ENCODE assay signal across 8 cellular contexts in genomic region chr2:233267516-233268245, GRCh38. TPM values are rescaled to one million over a fixed set of nuclear protein-coding genes. Genes with fewer than 3 reads are reported as not detected.
A peak's percentile ranks its signal among the peaks of the same experiment; 100 is the strongest.
DNase-seq lines count a peak whose midpoint lies in the region; ATAC-seq, FAIRE-seq and TF ChIP-seq lines count a peak whose summit lies in the region.

No MANE protein-coding gene starts in this region.

- H3K4me1 ChIP-seq in left lung, result peaks cover 0 to 4% of the 10 kb centered on the region in 2 donors
- no peaks in the 10 kb centered on the region for H3K4me1 ChIP-seq in upper lobe of right lung

- no peak overlapping the region for H3K4me3 ChIP-seq in left lung
- H3K4me3 ChIP-seq in upper lobe of right lung, result no peak overlapping the region

- ATAC-seq in HG02938 (IDR thresholded peaks at IDR 0.05; ENCODE audit: unreplicated experiment), result peak; percentile 66
- ATAC-seq in left lung, result peak; percentile 60
- peak; percentile 74 for ATAC-seq in upper lobe of right lung

- H3K36me3 ChIP-seq in left lung (peaks cover 3 to 99% of the 10 kb centered on the region in 2 donors), upper lobe of right lung (peaks cover 100% of the 10 kb centered on the region)

- in situ Hi-C loops in ACHN (cut with HindIII; ENCODE audit: low pct_ligation_motif_present, low pct_unique_long_range_greater_than_20kb, low sequenced_read_pairs), result no loop called here

- H3K27ac ChIP-seq in left lung, result peak overlapping the region in 1 of 2 donors; percentile 45
- H3K27ac ChIP-seq in upper lobe of right lung, result peak overlapping the region; percentile 24

- DNase-seq in GM12892 (ENCODE audit: insufficient read length) (no peak), left lung (no peak), upper lobe of right lung (no peak), globus pallidus (ENCODE audit: low spot score) (no peak), amygdala (lab: John Stamatoyannopoulos, UW) (no peak), ACHN (no peak)
- DNase-seq in activated CD4-positive, alpha-beta T cell treated with anti-CD3 and anti-CD28 coated beads for 4 hours, result peak; percentile 68 to 75

- H3K9me3 ChIP-seq in left lung (no peaks in the 10 kb centered on the region), upper lobe of right lung (no peaks in the 10 kb centered on the region)

- FAIRE-seq in GM12892 (lab: Jason Lieb, UNC), result peak; percentile 94

- TF ChIP-seq CTCF in left lung (IDR thresholded peaks at IDR 0.05), result no peak
- no peak for TF ChIP-seq CTCF in upper lobe of right lung (IDR thresholded peaks at IDR 0.05)

- TF ChIP-seq POLR2A in GM12892 (IDR thresholded peaks at IDR 0.05; ENCODE audit: low read depth, low read length), result peak; percentile 53

- H3K27me3 ChIP-seq in left lung (no peaks in the 10 kb centered on the region), upper lobe of right lung (no peaks in the 10 kb centered on the region)

- intact Hi-C loops in left lung (cut with DNase I) (no loop called here), upper lobe of right lung (cut with DNase I) (no loop called here)

RNA-seq across cellular contexts. Expression of gene ATG16L1, which starts 16.2 kb away (rescaled TPM):
- polyA plus RNA-seq in GM12892 (2012; ENCODE audit: missing spikeins), result 9.2 TPM
- 10 to 100 TPM; 25.0 to 29.4 TPM for total RNA-seq in left lung
- total RNA-seq in upper lobe of right lung, result 26.6 TPM

RNA-seq across cellular contexts. Expression of gene SAG, which starts 39.9 kb away (rescaled TPM):
- polyA plus RNA-seq in GM12892 (2012; ENCODE audit: missing spikeins), result not detected
- total RNA-seq in left lung, result not detected
- not detected for total RNA-seq in upper lobe of right lung

Comparison
In these comparisons a context has a peak if more than half of its experiments do, and no peak if none do; other contexts are left out.
1. DNase-seq: peak in activated CD4-positive, alpha-beta T cell treated with anti-CD3 and anti-CD28 coated beads for 4 hours (2 of 2); none in GM12892 (single experiment), left lung (0 of 2), upper lobe of right lung (single experiment), globus pallidus (single experiment), amygdala (0 of 56) and ACHN (single experiment).
2. Peak in every context shown above with its lines, with median percentiles within 50 percentile points of each other: ATAC-seq.